ENCODE assay signal across 8 cellular contexts in genomic region chr4:153471691-153472080, GRCh38. TPM values are rescaled to one million over a fixed set of nuclear protein-coding genes. Genes with fewer than 3 reads are reported as not detected.
DNase-seq lines count a peak whose midpoint lies in the region; ATAC-seq and TF ChIP-seq lines count a peak whose summit lies in the region.

No MANE protein-coding gene starts in this region.

- H3K4me1 Mint-ChIP-seq in stimulated activated naive CD8-positive, alpha-beta T cell treated with anti-CD3 and anti-CD28 coated beads, Interleukin-15, amount 100 ng/mL, for 72 hours, result peaks cover 66% of the 10 kb centered on the region

- H3K9me3 ChIP-seq in BE2C, result no peaks in the 10 kb centered on the region

- no peak for TF ChIP-seq CTCF in BE2C (IDR thresholded peaks at IDR 0.05; ENCODE audit: low read depth, low read length)

- H3K27me3 ChIP-seq in BE2C, result no peaks in the 10 kb centered on the region

- ATAC-seq in HG03565 (IDR thresholded peaks at IDR 0.05; ENCODE audit: unreplicated experiment), result peak; percentile 19
- peak; percentile 76 for ATAC-seq in stimulated activated naive CD8-positive, alpha-beta T cell treated with anti-CD3 and anti-CD28 coated beads, Interleukin-15, amount 100 ng/mL, for 72 hours

- H3K9me3 Mint-ChIP-seq in stimulated activated naive CD8-positive, alpha-beta T cell treated with anti-CD3 and anti-CD28 coated beads, Interleukin-15, amount 100 ng/mL, for 72 hours, result peaks cover 0 to 8% of the 10 kb centered on the region in 2 donors

- DNase-seq in activated T-cell treated with anti-CD3 and anti-CD28 coated beads, Interleukin-2, amount 50 U/mL, for 1 hour, result peak; percentile 61
- DNase-seq in activated T-cell treated with anti-CD3 and anti-CD28 coated beads for 4 hours (no peak), BE2C (no peak), HK-2 (ENCODE audit: unreplicated experiment) (no peak), HuH-7.5 (ENCODE audit: low spot score) (no peak)
- peak; percentile 58 for DNase-seq in activated naive CD4-positive, alpha-beta T cell treated with anti-CD3 and anti-CD28 coated beads, Interleukin-2, amount 50 U/mL, for 16 hours
- DNase-seq in stimulated activated naive CD8-positive, alpha-beta T cell treated with anti-CD3 and anti-CD28 coated beads, Interleukin-15, amount 100 ng/mL, for 72 hours, result peak; percentile 19 to 60

- H3K27me3 Mint-ChIP-seq in stimulated activated naive CD8-positive, alpha-beta T cell treated with anti-CD3 and anti-CD28 coated beads, Interleukin-15, amount 100 ng/mL, for 72 hours, result no peaks in the 10 kb centered on the region

- H3K4me3 Mint-ChIP-seq in stimulated activated naive CD8-positive, alpha-beta T cell treated with anti-CD3 and anti-CD28 coated beads, Interleukin-15, amount 100 ng/mL, for 72 hours, result peak overlapping the region; percentile 97 to 98

- no peak overlapping the region for H3K4me3 ChIP-seq in BE2C (ENCODE audit: low read depth, low read length)

- peak overlapping the region; percentile 95 to 97 for H3K27ac Mint-ChIP-seq in stimulated activated naive CD8-positive, alpha-beta T cell treated with anti-CD3 and anti-CD28 coated beads, Interleukin-15, amount 100 ng/mL, for 72 hours

- H3K36me3 ChIP-seq in BE2C, result peaks cover 3% of the 10 kb centered on the region

- H3K4me1 ChIP-seq in BE2C, result peaks cover 6% of the 10 kb centered on the region; the same call in 1 of the 2 replicates

RNA-seq across cellular contexts. Expression of gene TMEM131L, which starts 5.5 kb away (rescaled TPM):
- 6.5 TPM for polyA plus RNA-seq in BE2C (2012; ENCODE audit: insufficient read depth, insufficient read length, low read depth)

Comparison
In these comparisons a context has a peak if more than half of its experiments do, and no peak if none do; other contexts are left out.
1. DNase-seq: peak in activated T-cell treated with anti-CD3 and anti-CD28 coated beads, Interleukin-2, amount 50 U/mL, for 1 hour (single experiment), activated naive CD4-positive, alpha-beta T cell treated with anti-CD3 and anti-CD28 coated beads, Interleukin-2, amount 50 U/mL, for 16 hours (single experiment) and stimulated activated naive CD8-positive, alpha-beta T cell treated with anti-CD3 and anti-CD28 coated beads, Interleukin-15, amount 100 ng/mL, for 72 hours (2 of 2); none in activated T-cell treated with anti-CD3 and anti-CD28 coated beads for 4 hours (single experiment), BE2C (single experiment), HK-2 (single experiment) and HuH-7.5 (single experiment).